8 cellular contexts compared by ENCODE assay signal in the genomic region with DNA sequence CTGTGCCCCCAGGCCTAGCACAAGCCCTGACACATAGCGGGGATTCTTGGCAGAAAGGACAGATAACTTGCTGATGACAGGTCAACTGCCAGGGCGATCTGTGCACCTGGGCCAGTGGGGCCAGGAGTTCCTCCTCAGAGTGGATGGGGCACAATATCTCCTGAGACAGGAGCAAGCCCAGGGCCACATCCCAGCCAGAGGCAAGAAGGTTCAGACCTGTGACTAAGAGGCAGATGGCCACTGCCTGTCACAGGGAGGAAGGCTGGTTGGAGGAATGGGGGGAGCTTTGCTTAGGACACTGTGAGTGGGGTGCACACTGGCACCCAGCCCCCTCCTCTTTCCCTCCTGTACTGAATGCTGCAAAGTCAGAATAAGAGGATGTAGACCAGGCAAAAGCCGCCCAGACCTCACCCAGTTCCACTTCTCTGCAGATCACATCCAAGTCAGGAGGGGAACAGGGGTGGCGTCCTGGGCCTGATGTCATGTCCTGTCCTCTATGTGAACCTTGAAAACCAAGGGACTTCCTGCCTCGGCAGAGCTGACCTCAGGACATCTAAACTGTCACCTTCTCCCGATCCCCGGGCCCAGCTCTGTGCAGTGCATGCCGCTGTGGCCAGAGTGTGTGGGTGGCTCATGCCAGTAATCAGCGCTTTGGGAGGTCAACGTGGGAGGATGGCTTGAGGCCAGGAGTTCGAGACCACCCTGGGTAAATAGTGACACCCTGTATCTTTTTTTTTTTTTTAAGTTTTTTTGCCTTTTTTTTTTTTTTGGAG. TPM values are rescaled to one million over a fixed set of nuclear protein-coding genes. Genes with fewer than 3 reads are reported as not detected.
A peak's percentile ranks its signal among the peaks of the same experiment; 100 is the strongest.
DNase-seq lines count a peak whose midpoint lies in the region; ATAC-seq and TF ChIP-seq lines count a peak whose summit lies in the region.

No MANE protein-coding gene starts in this region.

- TF ChIP-seq CTCF in nephron (IDR thresholded peaks at IDR 0.05; ENCODE audit: unreplicated experiment in 3 of 3) (no peak), upper lobe of left lung (IDR thresholded peaks at IDR 0.05) (no peak)

- peak in 1 of 4 donors; percentile 39 for TF ChIP-seq POLR2A in upper lobe of left lung (IDR thresholded peaks at IDR 0.05)

- peak overlapping the region; percentile 74 to 81 (median 79) for H3K4me3 Mint-ChIP-seq in nephron

- peak overlapping the region in 2 of 3 experiments; percentile 28 to 41 for H3K27ac Mint-ChIP-seq in nephron

- H3K4me1 ChIP-seq in esophagus (ENCODE audit: control insufficient read depth in 2 of 2, insufficient read depth in 2 of 2, low read length in 1 of 2) (peaks cover 6 to 10% of the 10 kb centered on the region in 2 donors), upper lobe of left lung (peaks cover 16 to 32% (median 20%) of the 10 kb centered on the region in 4 donors)

- no peaks in the 10 kb centered on the region for H3K9me3 Mint-ChIP-seq in nephron

- peak overlapping the region; percentile 27 to 65 for H3K4me3 ChIP-seq in esophagus (ENCODE audit: low read depth in 1 of 2, low read length in 2 of 2)
- H3K4me3 ChIP-seq in upper lobe of left lung: peak overlapping the region; percentile 94 to 99 (median 95)

- 37 to 44% methylated on average over 11 of the region's 11 CpGs for WGBS in esophagus, 2 donors
- 29 to 41% methylated on average over 8 to 11 of the region's 11 CpGs for WGBS in upper lobe of left lung, 2 donors

- DNase-seq in ELR (ENCODE audit: low read depth): peak; percentile 37
- DNase-seq in KG1 (lab: John Stamatoyannopoulos, UW): peak; percentile 28
- peak; percentile 63 for DNase-seq in activated CD4-positive, alpha-beta T cell treated with anti-CD3 and anti-CD28 coated beads for 48 hours
- peak in 1 of 2 donors; percentile 86 for DNase-seq in upper lobe of left lung
- DNase-seq in NCI-H69 (lab: John Stamatoyannopoulos, UW): no peak

- TF ChIP-seq EP300 in upper lobe of left lung (IDR thresholded peaks at IDR 0.05): peak in 1 of 4 donors; percentile 26

- ATAC-seq in GM21529 (IDR thresholded peaks at IDR 0.05; ENCODE audit: unreplicated experiment): peak; percentile 80
- ATAC-seq in upper lobe of left lung (ENCODE audit: low FRiP score in 2 of 2): peak; percentile 75 to 82

- peaks cover 3 to 18% of the 10 kb centered on the region in 2 donors for H3K36me3 ChIP-seq in esophagus (ENCODE audit: control insufficient read depth in 2 of 2, insufficient read depth in 2 of 2, low read length in 1 of 2)
- peaks cover 0 to 42% (median 26%) of the 10 kb centered on the region in 4 donors for H3K36me3 ChIP-seq in upper lobe of left lung

- H3K27me3 ChIP-seq in esophagus (ENCODE audit: control insufficient read depth in 1 of 2, insufficient read depth in 2 of 2, low read length in 2 of 2) (no peaks in the 10 kb centered on the region), upper lobe of left lung (no peaks in the 10 kb centered on the region)

- no peaks in the 10 kb centered on the region for H3K9me3 ChIP-seq in esophagus (ENCODE audit: control insufficient read depth in 2 of 2, insufficient read depth in 1 of 2, low read depth in 1 of 2, low read length in 1 of 2)
- no peaks in the 10 kb centered on the region for H3K9me3 ChIP-seq in upper lobe of left lung

- no peaks in the 10 kb centered on the region for H3K4me1 Mint-ChIP-seq in nephron

- peaks cover 12% of the 10 kb centered on the region for H3K36me3 Mint-ChIP-seq in nephron (ENCODE audit: low read depth)

- H3K27me3 Mint-ChIP-seq in nephron (ENCODE audit: low read depth): no peaks in the 10 kb centered on the region

- H3K27ac ChIP-seq in esophagus (ENCODE audit: low read depth in 2 of 2, low read length in 1 of 2): peak overlapping the region; percentile 68 to 84
- peak overlapping the region; percentile 65 to 90 (median 86) for H3K27ac ChIP-seq in upper lobe of left lung

RNA-seq across cellular contexts. Expression of gene GUSB, which starts 1.3 kb away (rescaled TPM):
- polyA plus RNA-seq in esophagus: 10 to 100 TPM; 24.1 to 30.5 TPM
- 10 to 100 TPM; 47.7 to 91.4 (median 66.8) TPM for total RNA-seq in upper lobe of left lung
